ENCODE assay signal across 14 cellular contexts in genomic region chr12:14938301-14938700, GRCh38. TPM values are rescaled to one million over a fixed set of nuclear protein-coding genes. Genes with fewer than 3 reads are reported as not detected.
DNase-seq lines count a peak whose midpoint lies in the region; ATAC-seq and TF ChIP-seq lines count a peak whose summit lies in the region.
"Had no signal": no experiment of that assay in that cellular context is flagged by ENCODE, and none has a peak within 500 bp of the region (broad histone marks: within the 10 kb centered on the region; RNA-seq: fewer than 3 reads in every experiment).

Gene ERP27 (minus strand): TSS chr12:14938537. CDS start chr12:14938508, 29 bp downstream.

- no peaks in the 10 kb centered on the region for H3K27me3 ChIP-seq in smooth muscle cell (ENCODE audit: low read depth)
- H3K27me3 ChIP-seq: ovary had no signal

- peaks cover 22% of the 10 kb centered on the region for H3F3A ChIP-seq in smooth muscle cell (ENCODE audit: low read depth)

- H3K27ac Mint-ChIP-seq in T-helper 17 cell, result peak within 1 kb of the TSS; percentile 100

- no peaks in the 10 kb centered on the region for H4K20me1 ChIP-seq in smooth muscle cell (ENCODE audit: low read depth)

- no peaks in the 10 kb centered on the region for H3K27me3 Mint-ChIP-seq in T-helper 17 cell

- peaks cover 49% of the 10 kb centered on the region for H3K4me1 Mint-ChIP-seq in T-helper 17 cell

- ATAC-seq in T-helper 17 cell (no peak), GM18519 (IDR thresholded peaks at IDR 0.05; ENCODE audit: low FRiP score, unreplicated experiment) (no peak)

- peak within 1 kb of the TSS; percentile 75 for H3K4me3 Mint-ChIP-seq in T-helper 17 cell

- peak within 1 kb of the TSS; percentile 51 for H2AFZ ChIP-seq in smooth muscle cell (ENCODE audit: low read depth)

- no peaks in the 10 kb centered on the region for H3K79me2 ChIP-seq in smooth muscle cell (ENCODE audit: low read depth)

- TF ChIP-seq CTCF in smooth muscle cell (IDR thresholded peaks at IDR 0.05; ENCODE audit: borderline replicate concordance, insufficient read depth, poor library complexity, severe bottlenecking), result no peak

- no peak within 1 kb of the TSS for H3K4me3 ChIP-seq in smooth muscle cell
- H3K4me3 ChIP-seq: ovary had no signal

- H3K9ac ChIP-seq in smooth muscle cell (ENCODE audit: low read depth), result no peak within 1 kb of the TSS

- no peak for DNase-seq in T-helper 2 cell
- no peak for DNase-seq in T-helper 17 cell
- no peak for DNase-seq in epithelial cell of prostate (ENCODE audit: low read depth, low spot score)
- DNase-seq in smooth muscle cell (lab: John Stamatoyannopoulos, UW; ENCODE audit: unreplicated experiment), result no peak
- no peak for DNase-seq in HT-29 (ENCODE audit: low spot score)
- DNase-seq in DMS79 treated with DMSO at 0.1 percent for 48 hours (lab: John Stamatoyannopoulos, UW), result no peak
- DNase-seq: amniotic stem cell, NCI-H1417, NCI-H345, ovary, SHP77, small intestine had no signal

- H3K4me2 ChIP-seq in smooth muscle cell, result no peak within 1 kb of the TSS

- WGBS in smooth muscle cell (ENCODE audit: low lambda C conversion rate), result 93% methylated on average over 3 of the region's 3 CpGs

- peaks cover 14% of the 10 kb centered on the region for H3K36me3 Mint-ChIP-seq in T-helper 17 cell (ENCODE audit: low read depth)

- H3K9me3 ChIP-seq in T-helper 17 cell (ENCODE audit: control insufficient read depth, low read length, poor library complexity, severe bottlenecking) (no peaks in the 10 kb centered on the region), smooth muscle cell (replicated peaks; ENCODE audit: low read depth) (no peaks in the 10 kb centered on the region)
- H3K9me3 ChIP-seq: ovary had no signal

- intact Hi-C loops in T-helper 2 cell treated with Interferon-gamma antibody and Interleukin-4, amounts not matched to agents 100 ng/mL and 5 ng/mL, for 36 hours (cut with micrococcal nuclease), result no loop called here

- H3K27ac ChIP-seq in epithelial cell of prostate, result peak within 1 kb of the TSS; percentile 59
- no peak within 1 kb of the TSS for H3K27ac ChIP-seq in smooth muscle cell (ENCODE audit: low read depth)
- H3K27ac ChIP-seq: ovary had no signal

- no peaks in the 10 kb centered on the region for H3K36me3 ChIP-seq in smooth muscle cell (ENCODE audit: low read depth)
- H3K36me3 ChIP-seq: ovary had no signal

- no peaks in the 10 kb centered on the region for H3K4me1 ChIP-seq in smooth muscle cell (ENCODE audit: low read depth)

RNA-seq across cellular contexts. Expression of gene ERP27, which starts in this region (rescaled TPM):
- 12.2 and 13.3 TPM in 2 replicates for total RNA-seq in T-helper 2 cell treated with Interferon-gamma antibody and Interleukin-4, amounts not matched to agents 100 ng/mL and 5 ng/mL, for 36 hours
- total RNA-seq in T-helper 17 cell (10 to 100 TPM in 1 of 2 donors, 1 to 10 TPM in 1; 9.9 to 14.9 TPM), smooth muscle cell (3.9 and 7.8 TPM in 2 replicates)
- polyA plus RNA-seq in smooth muscle cell, result 2.7 and 12.3 TPM in 2 replicates
- 0.28 and 0.37 TPM in 2 replicates for total RNA-seq in HT-29 (2014; rRNA removed; shearing (Covaris generic))
